10 cellular contexts compared by ENCODE assay signal in genomic region chr14:71554959-71555612, GRCh38.
DNase-seq lines count a peak whose midpoint lies in the region; ATAC-seq and TF ChIP-seq lines count a peak whose summit lies in the region.
"Had no signal": no experiment of that assay in that cellular context is flagged by ENCODE, and none has a peak within 500 bp of the region (broad histone marks: within the 10 kb centered on the region; RNA-seq: fewer than 3 reads in every experiment).

No MANE protein-coding gene starts in this region.

- H3K27ac ChIP-seq in spleen: peak overlapping the region; percentile 67 to 92 (median 87)
- H3K27ac ChIP-seq: A549 had no signal

- peaks cover 2% of the 10 kb centered on the region for H3K36me3 Mint-ChIP-seq in activated CD4-positive, alpha-beta T cell treated with anti-CD3 and anti-CD28 coated beads for 36 hours (ENCODE audit: low read depth)
- H3K36me3 Mint-ChIP-seq in WTC11: no peaks in the 10 kb centered on the region

- H3K4me1 ChIP-seq in spleen: peaks cover 32 to 83% (median 49%) of the 10 kb centered on the region in 6 donors
- H3K4me1 ChIP-seq: A549 had no signal

- no peaks in the 10 kb centered on the region for H3K9me3 Mint-ChIP-seq in activated CD4-positive, alpha-beta T cell treated with anti-CD3 and anti-CD28 coated beads for 36 hours (ENCODE audit: low read depth)
- no peaks in the 10 kb centered on the region for H3K9me3 Mint-ChIP-seq in WTC11

- H3K27me3 Mint-ChIP-seq in activated CD4-positive, alpha-beta T cell treated with anti-CD3 and anti-CD28 coated beads for 36 hours: no peaks in the 10 kb centered on the region
- no peaks in the 10 kb centered on the region for H3K27me3 Mint-ChIP-seq in WTC11 (ENCODE audit: low read depth)

- WGBS in spleen, 5 donors: 57 to 72% (median 60%) methylated on average over 2 of the region's 2 CpGs

- peak; percentile 43 for DNase-seq in activated CD4-positive, alpha-beta T cell treated with anti-CD3 and anti-CD28 coated beads for 36 hours
- DNase-seq in activated CD4-positive, alpha-beta T cell treated with anti-CD3 and anti-CD28 coated beads, Interleukin-2, amount 50 U/mL, for 48 hours: no peak
- DNase-seq in WTC11 (ENCODE audit: low spot score) (no peak), spleen (no peak), NCI-H2171 treated with DMSO at 0.1 percent for 48 hours (lab: John Stamatoyannopoulos, UW) (no peak), superior temporal gyrus (ENCODE audit: extremely low spot score) (no peak)
- DNase-seq: activated gamma-delta T cell had no signal

- POLR2A ChIA-PET in activated CD4-positive, alpha-beta T cell treated with anti-CD3 and anti-CD28 coated beads for 36 hours (lab: Charles Lee): interaction anchor here (0.6 to 2.0 kb wide), 12 partner anchors 31 to 413 kb away, joined by 3 to 11 read pairs (median 5); no protein-coding TSS in a partner anchor
- POLR2A ChIA-PET in WTC11 (lab: Charles Lee): interaction anchor here (0.6 kb wide), 1 partner anchor 23 kb away, joined by 5 read pairs; no protein-coding TSS in a partner anchor

- H3K27me3 ChIP-seq in spleen (replicated peaks in 1 of 7): no peaks in the 10 kb centered on the region

- ATAC-seq in activated CD4-positive, alpha-beta T cell treated with anti-CD3 and anti-CD28 coated beads for 36 hours: peak; percentile 68
- ATAC-seq in HG02885 (IDR thresholded peaks at IDR 0.05; ENCODE audit: poor library complexity, unreplicated experiment) (peak; percentile 32), WTC11 (no peak), HG03469 (IDR thresholded peaks at IDR 0.05; ENCODE audit: unreplicated experiment) (no peak)
- ATAC-seq: A549 had no signal

- intact Hi-C loops in activated CD4-positive, alpha-beta T cell treated with anti-CD3 and anti-CD28 coated beads for 36 hours (cut with DNase I, micrococcal nuclease): loop anchor here (1.0 to 10.0 kb wide), 19 partner anchors 31 to 1880 kb away; partner anchors contain the start of gene SIPA1L1 (in 2 of the 2)
- intact Hi-C loops in spleen (cut with DNase I; ENCODE audit: low total_unique reads): no loop called here

- peak overlapping the region; percentile 98 for H3K27ac Mint-ChIP-seq in activated CD4-positive, alpha-beta T cell treated with anti-CD3 and anti-CD28 coated beads for 36 hours
- H3K27ac Mint-ChIP-seq in WTC11: peak overlapping the region; percentile 79

- peak overlapping the region in 1 of 8 donors; percentile 49 for H3K4me3 ChIP-seq in spleen
- H3K4me3 ChIP-seq: A549 had no signal

- no peak for TF ChIP-seq POLR2A in spleen (IDR thresholded peaks at IDR 0.05)

- H3K9me3 ChIP-seq in spleen: no peaks in the 10 kb centered on the region
- H3K9me3 ChIP-seq: A549 had no signal

- H3K4me1 Mint-ChIP-seq in activated CD4-positive, alpha-beta T cell treated with anti-CD3 and anti-CD28 coated beads for 36 hours: peaks cover 78% of the 10 kb centered on the region
- H3K4me1 Mint-ChIP-seq in WTC11: peaks cover 23% of the 10 kb centered on the region

- H3K4me3 Mint-ChIP-seq in activated CD4-positive, alpha-beta T cell treated with anti-CD3 and anti-CD28 coated beads for 36 hours: peak overlapping the region; percentile 50
- no peak overlapping the region for H3K4me3 Mint-ChIP-seq in WTC11

- CTCF ChIA-PET in activated CD4-positive, alpha-beta T cell treated with anti-CD3 and anti-CD28 coated beads for 36 hours (lab: Charles Lee): interaction anchor here (1.0 to 1.6 kb wide), 8 partner anchors 19 to 234 kb away, joined by 3 to 7 read pairs (median 5); no protein-coding TSS in a partner anchor
- CTCF ChIA-PET in WTC11 (lab: Charles Lee): interaction anchor here (1.0 to 1.1 kb wide), 2 partner anchors 9 to 300 kb away, joined by 3 to 4 read pairs; no protein-coding TSS in a partner anchor

- H3K36me3 ChIP-seq in spleen: no peaks in the 10 kb centered on the region

- no peak for TF ChIP-seq CTCF in WTC11 (IDR thresholded peaks at IDR 0.05)
- no peak for TF ChIP-seq CTCF in spleen (IDR thresholded peaks at IDR 0.05 in 8 of 11, conservative IDR thresholded peaks at IDR 0.05 in 3 of 11)

TF ChIP-seq in WTC11, 78 proteins besides CTCF, POLR2A, EP300 and RAD21:
- TF ChIP-seq TCF7 (CRISPR knock-in tag; IDR thresholded peaks at IDR 0.05; ENCODE audit: low read depth) (no peak), NR1H2 (CRISPR knock-in tag; IDR thresholded peaks at IDR 0.05) (no peak), E2F4 (CRISPR knock-in tag; IDR thresholded peaks at IDR 0.05; ENCODE audit: borderline replicate concordance, low read depth) (no peak), ERG (CRISPR knock-in tag; IDR thresholded peaks at IDR 0.05) (no peak), USF2 (CRISPR knock-in tag; IDR thresholded peaks at IDR 0.05) (no peak), OVOL2 (CRISPR knock-in tag; IDR thresholded peaks at IDR 0.05; ENCODE audit: borderline replicate concordance) (no peak), IRF2 (CRISPR knock-in tag; IDR thresholded peaks at IDR 0.05; ENCODE audit: borderline replicate concordance, low read depth) (no peak)
TF ChIP-seq in WTC11: peak in this region for 0.

Comparison
In these comparisons a context has a peak if more than half of its experiments do, and no peak if none do; other contexts are left out.
1. ATAC-seq: peak in activated CD4-positive, alpha-beta T cell treated with anti-CD3 and anti-CD28 coated beads for 36 hours (single experiment) and HG02885 (single experiment); none in WTC11 (single experiment) and HG03469 (single experiment).